In genomic region chr1:24201941-24202440, GRCh38 we compare ENCODE assay signal across 8 cellular contexts. TPM values are rescaled to one million over a fixed set of nuclear protein-coding genes. Genes with fewer than 3 reads are reported as not detected.
DNase-seq lines count a peak whose midpoint lies in the region; ATAC-seq and TF ChIP-seq lines count a peak whose summit lies in the region.

No MANE protein-coding gene starts in this region.

- WGBS in esophagus, 2 donors = 33 to 49% methylated on average over 5 of the region's 5 CpGs

- H3K9me3 ChIP-seq in esophagus (ENCODE audit: control insufficient read depth in 2 of 2, insufficient read depth in 1 of 2, low read depth in 1 of 2, low read length in 1 of 2) = no peaks in the 10 kb centered on the region

- H3K27me3 ChIP-seq in esophagus (ENCODE audit: control insufficient read depth in 1 of 2, insufficient read depth in 2 of 2, low read length in 2 of 2) = no peaks in the 10 kb centered on the region

- peak; percentile 82 for TF ChIP-seq CTCF in C4-2B (conservative IDR thresholded peaks at IDR 0.05)

- DNase-seq in HCEC 1CT (peak; percentile 77), NCI-H748 (lab: John Stamatoyannopoulos, UW; ENCODE audit: unreplicated experiment) (peak; percentile 67), activated T-cell treated with anti-CD3 and anti-CD28 coated beads for 48 hours (ENCODE audit: low read depth) (peak; percentile 42), mucosa of gallbladder (ENCODE audit: low spot score) (peak; percentile 92), stromal cell of bone marrow (ENCODE audit: low read depth) (peak; percentile 89)

- peaks cover 0 to 33% of the 10 kb centered on the region in 2 donors for H3K4me1 ChIP-seq in esophagus (ENCODE audit: control insufficient read depth in 2 of 2, insufficient read depth in 2 of 2, low read length in 1 of 2)

- no peaks in the 10 kb centered on the region for H3K36me3 ChIP-seq in esophagus (ENCODE audit: control insufficient read depth in 2 of 2, insufficient read depth in 2 of 2, low read length in 1 of 2)

- no peak for ATAC-seq in GM18867 (IDR thresholded peaks at IDR 0.05; ENCODE audit: unreplicated experiment)

- H3K27ac ChIP-seq in C4-2B (peak overlapping the region; percentile 83), esophagus (ENCODE audit: low read depth in 2 of 2, low read length in 1 of 2) (peak overlapping the region; percentile 75 to 93)

- no peak overlapping the region for H3K4me3 ChIP-seq in esophagus (ENCODE audit: low read depth in 1 of 2, low read length in 2 of 2)

RNA-seq across cellular contexts. Expression of gene IFNLR1, which starts 14.9 kb away (rescaled TPM):
- polyA plus RNA-seq in esophagus = 1 to 10 TPM; 2.2 to 2.9 TPM
- 11.2 TPM for total RNA-seq in mucosa of gallbladder

RNA-seq across cellular contexts. Expression of gene IL22RA1, which starts 59.1 kb away (rescaled TPM):
- 10 to 100 TPM; 10.3 to 11.7 TPM for polyA plus RNA-seq in esophagus
- total RNA-seq in mucosa of gallbladder = 11.6 TPM

Comparison
In these comparisons a context has a peak if more than half of its experiments do, and no peak if none do; other contexts are left out.
1. DNase-seq: peak in every context shown above with its lines; median percentile 92 in mucosa of gallbladder; 89 in stromal cell of bone marrow; 77 in HCEC 1CT; 67 in NCI-H748; 42 in activated T-cell treated with anti-CD3 and anti-CD28 coated beads for 48 hours.